Comparison of ENCODE assay signal across 16 cellular contexts in the genomic region with DNA sequence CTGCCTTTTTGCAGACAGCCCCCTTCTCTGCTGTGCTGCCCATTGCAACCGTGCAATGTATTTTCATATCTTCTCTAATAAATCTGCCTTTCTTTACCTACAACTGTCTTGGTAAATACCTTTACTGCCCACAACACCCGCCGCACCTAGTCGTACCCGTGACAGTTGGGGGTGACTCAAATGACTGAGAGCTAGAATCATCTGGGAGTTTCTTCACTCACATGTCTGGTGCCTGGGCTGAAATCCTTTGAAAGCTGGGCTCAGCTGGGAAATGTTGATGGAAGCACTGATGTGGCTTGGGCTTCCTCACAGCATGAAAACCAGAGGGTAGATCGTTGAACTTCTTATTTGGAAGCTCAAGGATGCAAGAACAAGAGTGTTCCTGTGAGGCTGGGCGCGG. TPM values are rescaled to one million over a fixed set of nuclear protein-coding genes. Genes with fewer than 3 reads are reported as not detected.
"Had no signal": no experiment of that assay in that cellular context is flagged by ENCODE, and none has a peak within 500 bp of the region (broad histone marks: within the 10 kb centered on the region; RNA-seq: fewer than 3 reads in every experiment).

No MANE protein-coding gene starts in this region.

- H3K4me1 ChIP-seq: foreskin keratinocyte had no signal

- H3K27ac ChIP-seq: foreskin keratinocyte had no signal

- DNase-seq: activated CD4-positive, alpha-beta T cell treated with anti-CD3 and anti-CD28 coated beads, Interleukin-2, amount 50 U/mL, for 4 hours; activated CD4-positive, CD25-positive, alpha-beta regulatory T cell treated with anti-CD3 and anti-CD28 coated beads, Interleukin-2, amount 50 U/mL, for 72 hours; activated naive CD4-positive, alpha-beta T cell treated with anti-CD3 and anti-CD28 coated beads, Interleukin-2, amount 50 U/mL, for 16 hours; activated T-cell treated with anti-CD3 and anti-CD28 coated beads, Interleukin-2, amount 50 U/mL, for 1 hour; cortex of kidney; effector CD4-positive, alpha-beta T cell; glutamatergic neuron; naive B cell; occipital lobe; stimulated activated naive CD8-positive, alpha-beta T cell treated with anti-CD3 and anti-CD28 coated beads, Interleukin-15, amount 100 ng/mL, for 72 hours had no signal

- ATAC-seq: foreskin keratinocyte; SK-N-SH treated with all-trans-retinoic acid at 6 μM for 48 hours; stimulated activated naive CD8-positive, alpha-beta T cell treated with anti-CD3 and anti-CD28 coated beads, Interleukin-15, amount 100 ng/mL, for 72 hours had no signal

RNA-seq across cellular contexts. Expression of a gene that starts 2.8 kb away (rescaled TPM):
- total RNA-seq: activated T-helper 2 cell treated with anti-CD3 and anti-CD28 coated beads, Interferon-gamma antibody, Interleukin-2, Interleukin-4, amounts not matched to agents 10 μg/mL and 5 μg/mL and 100 μg/mL, durations not matched to agents 14 hours and 24 hours and 36 hours; lung microvascular endothelial cell; mononuclear cell; T-helper 1 cell treated with Interleukin-12 subunit alpha and Interleukin-12 subunit beta and Interleukin-4 antibody, amounts not matched to agents 30 ng/mL and 1 ng/mL, for 36 hours had no signal

RNA-seq across cellular contexts. Expression of a gene that starts 21.5 kb away (rescaled TPM):
- total RNA-seq: activated T-helper 2 cell treated with anti-CD3 and anti-CD28 coated beads, Interferon-gamma antibody, Interleukin-2, Interleukin-4, amounts not matched to agents 10 μg/mL and 5 μg/mL and 100 μg/mL, durations not matched to agents 14 hours and 24 hours and 36 hours; T-helper 1 cell treated with Interleukin-12 subunit alpha and Interleukin-12 subunit beta and Interleukin-4 antibody, amounts not matched to agents 30 ng/mL and 1 ng/mL, for 36 hours had no signal

RNA-seq across cellular contexts. Expression of a gene that starts 45.5 kb away (rescaled TPM):
- total RNA-seq: activated T-helper 2 cell treated with anti-CD3 and anti-CD28 coated beads, Interferon-gamma antibody, Interleukin-2, Interleukin-4, amounts not matched to agents 10 μg/mL and 5 μg/mL and 100 μg/mL, durations not matched to agents 14 hours and 24 hours and 36 hours; foreskin keratinocyte; lung microvascular endothelial cell; mononuclear cell; T-helper 1 cell treated with Interleukin-12 subunit alpha and Interleukin-12 subunit beta and Interleukin-4 antibody, amounts not matched to agents 30 ng/mL and 1 ng/mL, for 36 hours had no signal
- polyA plus RNA-seq: foreskin keratinocyte had no signal
